In the genomic region with DNA sequence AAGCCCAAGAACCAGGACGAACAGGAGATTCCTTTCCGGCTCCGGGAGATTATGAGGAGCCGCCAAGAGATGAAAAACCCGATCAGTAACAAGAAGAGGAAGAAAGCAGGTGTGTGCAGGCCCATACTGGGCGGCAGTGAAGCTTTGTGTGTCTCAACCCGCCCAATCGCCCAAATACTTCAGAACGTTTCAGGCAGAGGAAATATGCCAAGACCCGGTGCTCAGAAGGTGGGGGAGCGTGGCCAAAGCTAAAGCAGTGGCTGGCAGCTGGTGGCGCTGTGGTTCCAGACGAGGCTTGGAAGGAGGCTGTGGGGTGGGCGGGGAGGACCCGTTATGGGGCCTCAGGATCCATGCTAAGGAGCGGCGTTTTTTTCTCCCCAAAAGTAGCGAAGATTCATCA, we compare ENCODE assay signal across 9 cellular contexts. TPM values are rescaled to one million over a fixed set of nuclear protein-coding genes. Genes with fewer than 3 reads are reported as not detected.
A peak's percentile ranks its signal among the peaks of the same experiment; 100 is the strongest.
DNase-seq lines count a peak whose midpoint lies in the region; ATAC-seq, FAIRE-seq and TF ChIP-seq lines count a peak whose summit lies in the region.
"Had no signal": no experiment of that assay in that cellular context is flagged by ENCODE, and none has a peak within 500 bp of the region (broad histone marks: within the 10 kb centered on the region; RNA-seq: fewer than 3 reads in every experiment).

No MANE protein-coding gene starts in this region.

- no peaks in the 10 kb centered on the region for H3K9me3 ChIP-seq in BLaER1
- H3K9me3 ChIP-seq in IMR-90 (ENCODE audit: control insufficient read depth, insufficient read depth, low read length), result no peaks in the 10 kb centered on the region
- no peaks in the 10 kb centered on the region for H3K9me3 ChIP-seq in HepG2 (ENCODE audit: low read length)

- no peak for TF ChIP-seq EP300 in HepG2 (IDR thresholded peaks at IDR 0.05; ENCODE audit: low read depth in 2 of 2, low read length in 2 of 2)
- no peak for TF ChIP-seq EP300 in HepG2 (CRISPR knock-in tag; IDR thresholded peaks at IDR 0.05; ENCODE audit: borderline replicate concordance)

- no peak for TF ChIP-seq RAD21 in IMR-90 (IDR thresholded peaks at IDR 0.05; ENCODE audit: low read length)
- no peak for TF ChIP-seq RAD21 in HepG2 (CRISPR knock-in tag; IDR thresholded peaks at IDR 0.05)

- peak overlapping the region; percentile 99 for H3K4me2 ChIP-seq in BLaER1
- H3K4me2 ChIP-seq in IMR-90 (ENCODE audit: low read depth, low read length), result no peak overlapping the region
- H3K4me2 ChIP-seq in HepG2 (ENCODE audit: low read depth, low read length), result peak overlapping the region; percentile 76

- in situ Hi-C loops in IMR-90 (cut with MboI; ENCODE audit: low sequenced_read_pairs) (no loop called here), HepG2 (cut with HindIII; ENCODE audit: extremely low pct_ligation_motif_present, low pct_unique_long_range_greater_than_20kb) (no loop called here)

- no peak overlapping the region for H2BK20ac ChIP-seq in IMR-90 (ENCODE audit: low read depth, low read length)

- H2AK5ac ChIP-seq in IMR-90 (ENCODE audit: low read depth, low read length), result no peak overlapping the region

- POLR2A ChIA-PET in IMR-90 (lab: Charles Lee; ENCODE audit: unreplicated experiment), result no interaction called here
- POLR2A ChIA-PET in activated CD8-positive, alpha-beta T cell treated with anti-CD3 and anti-CD28 coated beads for 36 hours (lab: Charles Lee), result interaction anchor here (1.0 to 3.8 kb wide), 3 partner anchors 9 to 180 kb away, joined by 3 to 33 read pairs (median 4); a partner anchor contains a TSS
- POLR2A ChIA-PET in HepG2 (lab: Yijun Ruan, JAX), result interaction anchor here (0.6 to 6.3 kb wide), 7 partner anchors 9 to 46 kb away, joined by 4 to 68 read pairs (median 15); a partner anchor contains a TSS

- no peak overlapping the region for H2BK5ac ChIP-seq in IMR-90 (ENCODE audit: low read depth, low read length, poor library complexity, severe bottlenecking)

- no peak overlapping the region for H3K56ac ChIP-seq in IMR-90 (ENCODE audit: extremely low read depth, insufficient read depth, low read length)

- H3K9ac ChIP-seq in BLaER1 (peak overlapping the region; percentile 99), IMR-90 (ENCODE audit: low read depth, low read length) (no peak overlapping the region), HepG2 (ENCODE audit: insufficient read depth, low read depth, low read length) (peak overlapping the region; percentile 42)

- H4K20me1 ChIP-seq in BLaER1 (peaks cover 24% of the 10 kb centered on the region), IMR-90 (ENCODE audit: insufficient read depth, low read length) (peaks cover 8% of the 10 kb centered on the region; the same call in 1 of the 2 replicates), HepG2 (ENCODE audit: insufficient read depth, low read length) (no peaks in the 10 kb centered on the region)

- DNase-seq in IMR-90, result no peak
- DNase-seq in activated CD8-positive, alpha-beta T cell treated with anti-CD3 and anti-CD28 coated beads for 36 hours, result no peak
- no peak for DNase-seq in HepG2 (ENCODE audit: low spot score)
- no peak for DNase-seq in anterior cingulate cortex (lab: John Stamatoyannopoulos, UW)
- no peak for DNase-seq in COR-L47 (lab: John Stamatoyannopoulos, UW)
- DNase-seq: activated CD4-positive, CD25-positive, alpha-beta regulatory T cell treated with anti-CD3 and anti-CD28 coated beads, Interleukin-2, amount 50 U/mL, for 72 hours had no signal

- H3K4ac ChIP-seq in IMR-90 (ENCODE audit: low read depth, low read length), result 0 out of 2 replicates have a peak overlapping the region, but pooled peaks have one; percentile 35

- H3K79me2 ChIP-seq in HepG2 (ENCODE audit: insufficient read depth, low read length), result peaks cover 30% of the 10 kb centered on the region

- TF ChIP-seq POLR2A in IMR-90 (IDR thresholded peaks at IDR 0.05; ENCODE audit: low read depth, low read length) (no peak), HepG2 (IDR thresholded peaks at IDR 0.05; ENCODE audit: insufficient read depth in 1 of 2, low read depth in 2 of 2, low read length in 2 of 2) (no peak)

- no peak for FAIRE-seq in HepG2 (lab: Jason Lieb, UNC)

- H3K27me3 ChIP-seq in BLaER1, result no peaks in the 10 kb centered on the region
- H3K27me3 ChIP-seq in IMR-90 (ENCODE audit: control insufficient read depth, insufficient read depth, low read length), result no peaks in the 10 kb centered on the region
- no peaks in the 10 kb centered on the region; a peak in 1 of 5 replicates for H3K27me3 ChIP-seq in HepG2 (ENCODE audit: control insufficient read depth in 1 of 2, insufficient read depth in 2 of 2, low read length in 2 of 2)

- H3K79me1 ChIP-seq in IMR-90 (ENCODE audit: low read depth in 1 of 2, low read length in 2 of 2), result peaks cover 29 to 62% of the 10 kb centered on the region in 2 experiments

- peak overlapping the region; percentile 88 for H3K4me3 Mint-ChIP-seq in activated CD8-positive, alpha-beta T cell treated with anti-CD3 and anti-CD28 coated beads for 36 hours

- H3K4me1 Mint-ChIP-seq in activated CD8-positive, alpha-beta T cell treated with anti-CD3 and anti-CD28 coated beads for 36 hours (ENCODE audit: low read depth), result peaks cover 42% of the 10 kb centered on the region

- H4K5ac ChIP-seq in IMR-90 (ENCODE audit: low read depth, low read length), result no peak overlapping the region

- H4K8ac ChIP-seq in IMR-90 (ENCODE audit: low read depth in 2 of 2, low read length in 2 of 2), result no peak overlapping the region; a peak in 1 of 4 replicates

- no peak overlapping the region for H3K18ac ChIP-seq in IMR-90 (ENCODE audit: low read depth, low read length)

- BruUV-seq in IMR-90 (replicated peaks; lab: Mats Ljungman, UMichigan) (no TSS peak), HepG2 (replicated peaks; lab: Mats Ljungman, UMichigan) (no TSS peak)

- 95% methylated on average over 11 of the region's 18 CpGs; no CpG with 5 or more reads in 1 of the 2 experiments for whole genome bisulfite sequencing in IMR-90 (ENCODE audit: extremely low coverage in 2 of 2, insufficient read length in 1 of 2), 2 experiments
- 89% methylated on average over 18 of the region's 18 CpGs for WGBS in HepG2 (ENCODE audit: low lambda C conversion rate)

- H3K36me3 Mint-ChIP-seq in activated CD8-positive, alpha-beta T cell treated with anti-CD3 and anti-CD28 coated beads for 36 hours (ENCODE audit: low read depth), result peaks cover 66% of the 10 kb centered on the region

- H3K9me1 ChIP-seq in IMR-90 (ENCODE audit: insufficient read depth, low read length), result peaks cover 16% of the 10 kb centered on the region

- H2BK15ac ChIP-seq in IMR-90 (ENCODE audit: low read depth, low read length), result no peak overlapping the region; the same call in 2 of the 3 replicates

- H2AFZ ChIP-seq in IMR-90 (replicated peaks; ENCODE audit: low read length, poor library complexity) (no peak overlapping the region), HepG2 (ENCODE audit: low read length) (no peak overlapping the region)

- TF ChIP-seq CTCF in IMR-90 (conservative IDR thresholded peaks at IDR 0.05; ENCODE audit: low read depth, low read length) (no peak), HepG2 (CRISPR knock-in tag; IDR thresholded peaks at IDR 0.05) (peak; percentile 64)
- no peak for TF ChIP-seq CTCF in activated CD8-positive, alpha-beta T cell treated with anti-CD3 and anti-CD28 coated beads for 36 hours (IDR thresholded peaks at IDR 0.05)

- no peak overlapping the region for H2BK120ac ChIP-seq in IMR-90 (ENCODE audit: low read depth, low read length)

- no peak for ATAC-seq in IMR-90 (ENCODE audit: low read depth)
- no peak for ATAC-seq in activated CD8-positive, alpha-beta T cell treated with anti-CD3 and anti-CD28 coated beads for 36 hours
- no peak for ATAC-seq in HepG2
- no peak for ATAC-seq in GM19035 (IDR thresholded peaks at IDR 0.05; ENCODE audit: unreplicated experiment)
- ATAC-seq in GM21390 (IDR thresholded peaks at IDR 0.05; ENCODE audit: unreplicated experiment), result no peak

- H3K23ac ChIP-seq in IMR-90 (ENCODE audit: low read depth, low read length), result no peak overlapping the region

- peak overlapping the region; percentile 100 for H3K4me3 ChIP-seq in BLaER1
- no peak overlapping the region for H3K4me3 ChIP-seq in IMR-90 (ENCODE audit: insufficient read depth, low read depth, low read length)
- peak overlapping the region; percentile 52 to 86 (median 62) for H3K4me3 ChIP-seq in HepG2 (replicated peaks in 1 of 3; ENCODE audit: insufficient read depth in 1 of 3, low read depth in 2 of 3, low read length in 3 of 3)

- dilution Hi-C loops in IMR-90 (cut with HindIII; ENCODE audit: low sequenced_read_pairs, unreplicated experiment), result no loop called here

- peaks cover 2% of the 10 kb centered on the region for H3K9me3 Mint-ChIP-seq in activated CD8-positive, alpha-beta T cell treated with anti-CD3 and anti-CD28 coated beads for 36 hours

- H3K36me3 ChIP-seq in BLaER1 (peaks cover 68% of the 10 kb centered on the region), IMR-90 (ENCODE audit: control insufficient read depth, insufficient read depth, low read length) (peaks cover 42% of the 10 kb centered on the region), HepG2 (replicated peaks in 1 of 2; ENCODE audit: control insufficient read depth in 1 of 2, insufficient read depth in 2 of 2, low read length in 2 of 2) (peaks cover 25 to 41% of the 10 kb centered on the region in 2 experiments)

- H4K91ac ChIP-seq in IMR-90 (ENCODE audit: insufficient read depth, low read depth, low read length), result no peak overlapping the region

- CTCF ChIA-PET in IMR-90 (lab: Yijun Ruan, JAX), result no interaction called here
- CTCF ChIA-PET in activated CD8-positive, alpha-beta T cell treated with anti-CD3 and anti-CD28 coated beads for 36 hours (lab: Charles Lee), result no interaction called here
- CTCF ChIA-PET in HepG2 (lab: Yijun Ruan, JAX; ENCODE audit: low intra/inter-chr PET ratio, low total read pairs), result no interaction called here

- H3K27ac ChIP-seq in BLaER1 (peak overlapping the region; percentile 99; the same call in 1 of the 2 replicates), IMR-90 (ENCODE audit: insufficient read depth, low read length) (no peak overlapping the region), HepG2 (ENCODE audit: extremely low read length, insufficient read depth, low read length) (peak overlapping the region; percentile 12)

- no peaks in the 10 kb centered on the region for H3K27me3 Mint-ChIP-seq in activated CD8-positive, alpha-beta T cell treated with anti-CD3 and anti-CD28 coated beads for 36 hours

- no peak overlapping the region for H3K14ac ChIP-seq in IMR-90 (replicated peaks; ENCODE audit: low read depth, low read length)

- intact Hi-C loops in IMR-90 (cut with micrococcal nuclease) (no loop called here), HepG2 (cut with micrococcal nuclease; ENCODE audit: unreplicated experiment) (loop anchor here (2.0 to 5.0 kb wide), 2 partner anchors 31 to 35 kb away; a partner anchor contains a TSS)
- intact Hi-C loops in activated CD8-positive, alpha-beta T cell treated with anti-CD3 and anti-CD28 coated beads for 36 hours (cut with micrococcal nuclease), result no loop called here

- H3K4me1 ChIP-seq in BLaER1 (peaks cover 65% of the 10 kb centered on the region), IMR-90 (ENCODE audit: control insufficient read depth, insufficient read depth, low read length) (peaks cover 10% of the 10 kb centered on the region), HepG2 (ENCODE audit: insufficient read depth, low read length) (peaks cover 27% of the 10 kb centered on the region)

- peak overlapping the region; percentile 66 for H2AK9ac ChIP-seq in IMR-90 (replicated peaks; ENCODE audit: low read depth, low read length, poor library complexity)

- peak overlapping the region; percentile 87 for H3K27ac Mint-ChIP-seq in activated CD8-positive, alpha-beta T cell treated with anti-CD3 and anti-CD28 coated beads for 36 hours

RNA-seq across cellular contexts. Expression of a gene that starts 1.2 kb away (rescaled TPM):
- 7.5 and 9.2 TPM in 2 replicates for total RNA-seq in IMR-90 (2012; rRNA removed)
- polyA plus RNA-seq in IMR-90 (2012; rRNA removed), result 18.4 and 23.2 TPM in 2 replicates
- 16.7 and 34.8 TPM in 2 replicates for polyA plus RNA-seq in IMR-90 (2012; cell fraction: cytosol; rRNA removed)
- 12.3 and 18.2 TPM in 2 replicates for polyA plus RNA-seq in IMR-90 (2012; cell fraction: nucleus; rRNA removed; ENCODE audit: low replicate concordance)
- total RNA-seq in activated CD8-positive, alpha-beta T cell treated with anti-CD3 and anti-CD28 coated beads for 36 hours, result 10 to 100 TPM; 34.1 to 37.2 TPM
- 34.4 and 39.1 TPM in 2 replicates for total RNA-seq in HepG2 (2016; rRNA removed; fragmentation: Illumina TruSeq; extraction: Trizol)
- 10.7 and 10.8 TPM in 2 replicates for total RNA-seq in HepG2 (2016; cell fraction: cytosol; rRNA removed; fragmentation: Illumina TruSeq; extraction: Trizol; ENCODE audit: low read depth)
- 31.3 and 40.3 TPM in 2 replicates for total RNA-seq in HepG2 (2016; cell fraction: insoluble cytoplasmic fraction; rRNA removed; fragmentation: Illumina TruSeq; extraction: Trizol)
- 16.9 and 19.0 TPM in 2 replicates for total RNA-seq in HepG2 (2016; cell fraction: membrane; rRNA removed; fragmentation: Illumina TruSeq; extraction: Trizol)
- total RNA-seq in HepG2 (2016; cell fraction: nucleus; rRNA removed; fragmentation: Illumina TruSeq; extraction: Trizol), result 20.9 and 21.8 TPM in 2 replicates
- polyA plus RNA-seq in HepG2 (2011; rRNA removed), result 14.6 and 14.7 TPM in 2 replicates
- polyA plus RNA-seq in HepG2 (2011; cell fraction: cytosol; rRNA removed), result 10.9 and 12.3 TPM in 2 replicates
- 18.8 and 20.1 TPM in 2 replicates for polyA plus RNA-seq in HepG2 (2011; cell fraction: nucleus; rRNA removed)
- polyA plus RNA-seq in HepG2 (2012), result 15.7 and 20.6 TPM in 2 replicates
- polyA plus RNA-seq in HepG2 (2016; cell fraction: cytosol; fragmentation: Illumina TruSeq; extraction: Trizol; ENCODE audit: low read depth), result 6.0 and 6.1 TPM in 2 replicates
- 43.6 and 43.8 TPM in 2 replicates for polyA plus RNA-seq in HepG2 (2016; cell fraction: insoluble cytoplasmic fraction; fragmentation: Illumina TruSeq; extraction: Trizol; ENCODE audit: low read depth)
- polyA plus RNA-seq in HepG2 (2016; cell fraction: membrane; fragmentation: Illumina TruSeq; extraction: Trizol; ENCODE audit: low read depth), result 11.4 and 11.7 TPM in 2 replicates
- polyA plus RNA-seq in HepG2 (2016; cell fraction: nucleus; fragmentation: Illumina TruSeq; extraction: Trizol; ENCODE audit: insufficient read depth, low read depth), result 75.0 and 87.7 TPM in 2 replicates
- polyA minus RNA-seq in HepG2 (2011; rRNA and poly(A)+ RNA removed; ENCODE audit: low replicate concordance), result 4.1 and 5.1 TPM in 2 replicates
- polyA minus RNA-seq in HepG2 (2011; cell fraction: cytosol; rRNA and poly(A)+ RNA removed), result 5.1 and 5.5 TPM in 2 replicates
- 7.0 and 8.8 TPM in 2 replicates for polyA minus RNA-seq in HepG2 (2011; cell fraction: nucleus; rRNA and poly(A)+ RNA removed)

RNA-seq across cellular contexts. Expression of a gene that starts 1.3 kb away (rescaled TPM):
- total RNA-seq in IMR-90 (2012; rRNA removed) (9.9 and 10.3 TPM in 2 replicates), HepG2 (2016; rRNA removed; fragmentation: Illumina TruSeq; extraction: Trizol) (34.9 and 37.5 TPM in 2 replicates)
- polyA plus RNA-seq in IMR-90 (2012; rRNA removed) (22.3 and 26.4 TPM in 2 replicates), HepG2 (2011; rRNA removed) (27.1 and 40.3 TPM in 2 replicates)
- polyA plus RNA-seq in IMR-90 (2012; cell fraction: cytosol; rRNA removed), result 25.7 and 46.6 TPM in 2 replicates
- 52.8 and 86.9 TPM in 2 replicates for polyA plus RNA-seq in IMR-90 (2012; cell fraction: nucleus; rRNA removed; ENCODE audit: low replicate concordance)
- 10 to 100 TPM; 50.1 to 52.6 TPM for total RNA-seq in activated CD8-positive, alpha-beta T cell treated with anti-CD3 and anti-CD28 coated beads for 36 hours
- 18.3 and 27.5 TPM in 2 replicates for total RNA-seq in HepG2 (2016; cell fraction: cytosol; rRNA removed; fragmentation: Illumina TruSeq; extraction: Trizol; ENCODE audit: low read depth)
- 34.8 and 36.8 TPM in 2 replicates for total RNA-seq in HepG2 (2016; cell fraction: insoluble cytoplasmic fraction; rRNA removed; fragmentation: Illumina TruSeq; extraction: Trizol)
- total RNA-seq in HepG2 (2016; cell fraction: membrane; rRNA removed; fragmentation: Illumina TruSeq; extraction: Trizol), result 37.8 and 42.1 TPM in 2 replicates
- total RNA-seq in HepG2 (2016; cell fraction: nucleus; rRNA removed; fragmentation: Illumina TruSeq; extraction: Trizol), result 25.0 and 26.4 TPM in 2 replicates
- polyA plus RNA-seq in HepG2 (2011; cell fraction: cytosol; rRNA removed), result 26.2 and 44.6 TPM in 2 replicates
- polyA plus RNA-seq in HepG2 (2011; cell fraction: nucleus; rRNA removed), result 114 and 127 TPM in 2 replicates
- 19.0 and 25.6 TPM in 2 replicates for polyA plus RNA-seq in HepG2 (2012)
- 14.5 and 20.0 TPM in 2 replicates for polyA plus RNA-seq in HepG2 (2016; cell fraction: cytosol; fragmentation: Illumina TruSeq; extraction: Trizol; ENCODE audit: low read depth)
- polyA plus RNA-seq in HepG2 (2016; cell fraction: insoluble cytoplasmic fraction; fragmentation: Illumina TruSeq; extraction: Trizol; ENCODE audit: low read depth), result 24.5 and 26.4 TPM in 2 replicates
- 21.9 and 27.2 TPM in 2 replicates for polyA plus RNA-seq in HepG2 (2016; cell fraction: membrane; fragmentation: Illumina TruSeq; extraction: Trizol; ENCODE audit: low read depth)
- polyA plus RNA-seq in HepG2 (2016; cell fraction: nucleus; fragmentation: Illumina TruSeq; extraction: Trizol; ENCODE audit: insufficient read depth, low read depth), result 40.3 and 44.2 TPM in 2 replicates
- 10.9 and 18.2 TPM in 2 replicates for polyA minus RNA-seq in HepG2 (2011; rRNA and poly(A)+ RNA removed; ENCODE audit: low replicate concordance)
- 5.9 and 9.5 TPM in 2 replicates for polyA minus RNA-seq in HepG2 (2011; cell fraction: cytosol; rRNA and poly(A)+ RNA removed)
- 11.2 and 15.5 TPM in 2 replicates for polyA minus RNA-seq in HepG2 (2011; cell fraction: nucleus; rRNA and poly(A)+ RNA removed)

RNA-seq across cellular contexts. Expression of a gene that starts 11.4 kb away (rescaled TPM):
- total RNA-seq in IMR-90 (2012; rRNA removed), result not detected in 2 replicates
- polyA plus RNA-seq in IMR-90 (2012; rRNA removed), result 1.3 and 2.7 TPM in 2 replicates
- 1.0 and 1.4 TPM in 2 replicates for polyA plus RNA-seq in IMR-90 (2012; cell fraction: cytosol; rRNA removed)
- 0.63 and 0.65 TPM in 2 replicates for polyA plus RNA-seq in IMR-90 (2012; cell fraction: nucleus; rRNA removed; ENCODE audit: low replicate concordance)
- 10 to 100 TPM in 1 of 2 experiments, 1 to 10 TPM in 1; 8.9 to 11.4 TPM for total RNA-seq in activated CD8-positive, alpha-beta T cell treated with anti-CD3 and anti-CD28 coated beads for 36 hours
- total RNA-seq in HepG2 (2016; rRNA removed; fragmentation: Illumina TruSeq; extraction: Trizol), result 1.0 and 1.4 TPM in 2 replicates
- 0.44 and 1.4 TPM in 2 replicates for total RNA-seq in HepG2 (2016; cell fraction: cytosol; rRNA removed; fragmentation: Illumina TruSeq; extraction: Trizol; ENCODE audit: low read depth)
- total RNA-seq in HepG2 (2016; cell fraction: insoluble cytoplasmic fraction; rRNA removed; fragmentation: Illumina TruSeq; extraction: Trizol), result 0.83 and 1.7 TPM in 2 replicates
- total RNA-seq in HepG2 (2016; cell fraction: membrane; rRNA removed; fragmentation: Illumina TruSeq; extraction: Trizol), result 1.2 and 1.4 TPM in 2 replicates
- total RNA-seq in HepG2 (2016; cell fraction: nucleus; rRNA removed; fragmentation: Illumina TruSeq; extraction: Trizol), result 1.0 TPM in 1 of 2 replicates, not detected in the other
- 4.9 and 6.7 TPM in 2 replicates for polyA plus RNA-seq in HepG2 (2011; rRNA removed)
- polyA plus RNA-seq in HepG2 (2011; cell fraction: cytosol; rRNA removed), result 4.9 and 5.2 TPM in 2 replicates
- polyA plus RNA-seq in HepG2 (2011; cell fraction: nucleus; rRNA removed), result 1.3 and 2.0 TPM in 2 replicates
- polyA plus RNA-seq in HepG2 (2012), result 1.8 and 3.1 TPM in 2 replicates
- polyA plus RNA-seq in HepG2 (2016; cell fraction: cytosol; fragmentation: Illumina TruSeq; extraction: Trizol; ENCODE audit: low read depth), result 1.1 and 1.3 TPM in 2 replicates
- 1.9 and 2.0 TPM in 2 replicates for polyA plus RNA-seq in HepG2 (2016; cell fraction: insoluble cytoplasmic fraction; fragmentation: Illumina TruSeq; extraction: Trizol; ENCODE audit: low read depth)
- polyA plus RNA-seq in HepG2 (2016; cell fraction: membrane; fragmentation: Illumina TruSeq; extraction: Trizol; ENCODE audit: low read depth), result 1.1 TPM in 2 replicates
- 0.57 and 1.6 TPM in 2 replicates for polyA plus RNA-seq in HepG2 (2016; cell fraction: nucleus; fragmentation: Illumina TruSeq; extraction: Trizol; ENCODE audit: insufficient read depth, low read depth)
- polyA minus RNA-seq in HepG2 (2011; rRNA and poly(A)+ RNA removed; ENCODE audit: low replicate concordance), result 0.56 and 4.7 TPM in 2 replicates
- polyA minus RNA-seq in HepG2 (2011; cell fraction: cytosol; rRNA and poly(A)+ RNA removed), result 0.79 TPM in 1 of 2 replicates, not detected in the other
- 0.26 TPM in 1 of 2 replicates, not detected in the other for polyA minus RNA-seq in HepG2 (2011; cell fraction: nucleus; rRNA and poly(A)+ RNA removed)

RNA-seq across cellular contexts. Expression of a gene that starts 15.8 kb away (rescaled TPM):
- total RNA-seq in IMR-90 (2012; rRNA removed) (42.8 and 51.1 TPM in 2 replicates), HepG2 (2016; rRNA removed; fragmentation: Illumina TruSeq; extraction: Trizol) (18.8 and 20.8 TPM in 2 replicates)
- polyA plus RNA-seq in IMR-90 (2012; rRNA removed) (77.9 and 83.1 TPM in 2 replicates), HepG2 (2011; rRNA removed) (30.8 and 32.1 TPM in 2 replicates)
- 73.3 and 116 TPM in 2 replicates for polyA plus RNA-seq in IMR-90 (2012; cell fraction: cytosol; rRNA removed)
- 130 and 139 TPM in 2 replicates for polyA plus RNA-seq in IMR-90 (2012; cell fraction: nucleus; rRNA removed; ENCODE audit: low replicate concordance)
- 10 to 100 TPM; 22.3 to 23.5 TPM for total RNA-seq in activated CD8-positive, alpha-beta T cell treated with anti-CD3 and anti-CD28 coated beads for 36 hours
- 17.5 and 20.2 TPM in 2 replicates for total RNA-seq in HepG2 (2016; cell fraction: cytosol; rRNA removed; fragmentation: Illumina TruSeq; extraction: Trizol; ENCODE audit: low read depth)
- total RNA-seq in HepG2 (2016; cell fraction: insoluble cytoplasmic fraction; rRNA removed; fragmentation: Illumina TruSeq; extraction: Trizol), result 21.5 and 21.9 TPM in 2 replicates
- total RNA-seq in HepG2 (2016; cell fraction: membrane; rRNA removed; fragmentation: Illumina TruSeq; extraction: Trizol), result 24.3 and 26.3 TPM in 2 replicates
- 10.5 and 14.3 TPM in 2 replicates for total RNA-seq in HepG2 (2016; cell fraction: nucleus; rRNA removed; fragmentation: Illumina TruSeq; extraction: Trizol)
- 30.7 and 36.8 TPM in 2 replicates for polyA plus RNA-seq in HepG2 (2011; cell fraction: cytosol; rRNA removed)
- 21.1 and 26.0 TPM in 2 replicates for polyA plus RNA-seq in HepG2 (2011; cell fraction: nucleus; rRNA removed)
- 16.3 and 19.8 TPM in 2 replicates for polyA plus RNA-seq in HepG2 (2012)
- polyA plus RNA-seq in HepG2 (2016; cell fraction: cytosol; fragmentation: Illumina TruSeq; extraction: Trizol; ENCODE audit: low read depth), result 22.8 and 26.9 TPM in 2 replicates
- polyA plus RNA-seq in HepG2 (2016; cell fraction: insoluble cytoplasmic fraction; fragmentation: Illumina TruSeq; extraction: Trizol; ENCODE audit: low read depth), result 25.4 and 25.5 TPM in 2 replicates
- polyA plus RNA-seq in HepG2 (2016; cell fraction: membrane; fragmentation: Illumina TruSeq; extraction: Trizol; ENCODE audit: low read depth), result 24.7 and 30.0 TPM in 2 replicates
- 41.6 and 53.5 TPM in 2 replicates for polyA plus RNA-seq in HepG2 (2016; cell fraction: nucleus; fragmentation: Illumina TruSeq; extraction: Trizol; ENCODE audit: insufficient read depth, low read depth)
- 17.2 and 24.1 TPM in 2 replicates for polyA minus RNA-seq in HepG2 (2011; rRNA and poly(A)+ RNA removed; ENCODE audit: low replicate concordance)
- polyA minus RNA-seq in HepG2 (2011; cell fraction: cytosol; rRNA and poly(A)+ RNA removed), result 4.7 and 5.4 TPM in 2 replicates
- polyA minus RNA-seq in HepG2 (2011; cell fraction: nucleus; rRNA and poly(A)+ RNA removed), result 10.7 and 14.5 TPM in 2 replicates

RNA-seq across cellular contexts. Expression of a gene that starts 16.1 kb away (rescaled TPM):
- total RNA-seq in IMR-90 (2012; rRNA removed) (49.4 and 52.5 TPM in 2 replicates), HepG2 (2016; rRNA removed; fragmentation: Illumina TruSeq; extraction: Trizol) (54.1 and 73.3 TPM in 2 replicates)
- polyA plus RNA-seq in IMR-90 (2012; rRNA removed) (137 and 169 TPM in 2 replicates), HepG2 (2011; rRNA removed) (78.1 and 85.3 TPM in 2 replicates)
- polyA plus RNA-seq in IMR-90 (2012; cell fraction: cytosol; rRNA removed), result 46.1 and 98.2 TPM in 2 replicates
- polyA plus RNA-seq in IMR-90 (2012; cell fraction: nucleus; rRNA removed; ENCODE audit: low replicate concordance), result 423 and 1,279 TPM in 2 replicates
- total RNA-seq in activated CD8-positive, alpha-beta T cell treated with anti-CD3 and anti-CD28 coated beads for 36 hours, result 100 to 1,000 TPM in 1 of 2 experiments, 10 to 100 TPM in 1; 98.9 to 113 TPM
- 23.7 and 25.3 TPM in 2 replicates for total RNA-seq in HepG2 (2016; cell fraction: cytosol; rRNA removed; fragmentation: Illumina TruSeq; extraction: Trizol; ENCODE audit: low read depth)
- 46.3 and 75.5 TPM in 2 replicates for total RNA-seq in HepG2 (2016; cell fraction: insoluble cytoplasmic fraction; rRNA removed; fragmentation: Illumina TruSeq; extraction: Trizol)
- 26.2 and 27.2 TPM in 2 replicates for total RNA-seq in HepG2 (2016; cell fraction: membrane; rRNA removed; fragmentation: Illumina TruSeq; extraction: Trizol)
- 61.6 and 70.3 TPM in 2 replicates for total RNA-seq in HepG2 (2016; cell fraction: nucleus; rRNA removed; fragmentation: Illumina TruSeq; extraction: Trizol)
- polyA plus RNA-seq in HepG2 (2011; cell fraction: cytosol; rRNA removed), result 23.0 and 37.1 TPM in 2 replicates
- polyA plus RNA-seq in HepG2 (2011; cell fraction: nucleus; rRNA removed), result 599 and 842 TPM in 2 replicates
- polyA plus RNA-seq in HepG2 (2012), result 50.3 and 58.5 TPM in 2 replicates
- polyA plus RNA-seq in HepG2 (2016; cell fraction: cytosol; fragmentation: Illumina TruSeq; extraction: Trizol; ENCODE audit: low read depth), result 10.3 and 14.6 TPM in 2 replicates
- polyA plus RNA-seq in HepG2 (2016; cell fraction: insoluble cytoplasmic fraction; fragmentation: Illumina TruSeq; extraction: Trizol; ENCODE audit: low read depth), result 49.0 and 65.5 TPM in 2 replicates
- polyA plus RNA-seq in HepG2 (2016; cell fraction: membrane; fragmentation: Illumina TruSeq; extraction: Trizol; ENCODE audit: low read depth), result 20.0 and 26.0 TPM in 2 replicates
- 239 and 240 TPM in 2 replicates for polyA plus RNA-seq in HepG2 (2016; cell fraction: nucleus; fragmentation: Illumina TruSeq; extraction: Trizol; ENCODE audit: insufficient read depth, low read depth)
- polyA minus RNA-seq in HepG2 (2011; rRNA and poly(A)+ RNA removed; ENCODE audit: low replicate concordance), result 124 and 132 TPM in 2 replicates
- 22.8 and 27.9 TPM in 2 replicates for polyA minus RNA-seq in HepG2 (2011; cell fraction: cytosol; rRNA and poly(A)+ RNA removed)
- 76.9 and 79.1 TPM in 2 replicates for polyA minus RNA-seq in HepG2 (2011; cell fraction: nucleus; rRNA and poly(A)+ RNA removed)
